Comparison of ENCODE assay signal across 8 cellular contexts in the genomic region with DNA sequence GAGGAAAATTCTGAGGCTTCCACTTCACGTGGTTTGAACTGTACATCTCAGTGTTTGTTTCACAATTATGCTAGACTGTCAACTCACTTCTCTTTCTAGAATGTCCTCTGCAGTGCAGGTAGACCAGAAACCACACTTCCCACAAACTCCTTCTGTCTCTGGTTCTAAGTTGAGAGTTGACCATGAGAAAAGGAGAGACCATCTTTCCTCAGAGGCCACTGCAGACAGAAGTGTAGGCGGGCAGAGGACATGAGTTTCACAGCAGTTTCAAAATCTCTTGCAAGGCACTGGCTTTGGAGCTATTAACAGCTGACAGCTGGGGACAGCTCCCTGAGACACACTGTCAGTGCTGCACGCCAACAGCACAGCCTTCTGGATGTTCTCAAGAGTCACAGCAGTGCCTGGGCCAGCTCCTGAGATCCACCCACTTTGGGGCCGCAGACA. TPM values are rescaled to one million over a fixed set of nuclear protein-coding genes. Genes with fewer than 3 reads are reported as not detected.
A peak's percentile ranks its signal among the peaks of the same experiment; 100 is the strongest.
DNase-seq lines count a peak whose midpoint lies in the region; ATAC-seq and TF ChIP-seq lines count a peak whose summit lies in the region.

No MANE protein-coding gene starts in this region.

- H3K9ac ChIP-seq in endodermal cell (ENCODE audit: extremely low read depth, low read length, poor library complexity, severe bottlenecking) = no peak overlapping the region

- H3K36me3 Mint-ChIP-seq in endodermal cell (ENCODE audit: low read depth) = peaks cover 14% of the 10 kb centered on the region

- H3K27me3 ChIP-seq in endodermal cell (ENCODE audit: control insufficient read depth, insufficient read depth, low read length, poor library complexity, severe bottlenecking) (no peaks in the 10 kb centered on the region), stomach (no peaks in the 10 kb centered on the region)

- no peak overlapping the region for H3K4me3 Mint-ChIP-seq in endodermal cell

- no peaks in the 10 kb centered on the region for H3K9me3 Mint-ChIP-seq in endodermal cell

- H3K27ac ChIP-seq in endodermal cell (ENCODE audit: low read depth, low read length) (no peak overlapping the region), stomach (no peak overlapping the region)

- intact Hi-C loops in stomach (cut with DNase I; ENCODE audit: low total_unique reads) = no loop called here

- 87 to 100% methylated on average over 2 to 4 of the region's 4 CpGs for WGBS in endodermal cell (ENCODE audit: insufficient coverage in 1 of 2, insufficient read length in 1 of 2), 2 experiments
- 63 to 90% (median 83%) methylated on average over 4 of the region's 4 CpGs for WGBS in stomach, 5 donors

- ATAC-seq in GM19455 (IDR thresholded peaks at IDR 0.05; ENCODE audit: unreplicated experiment) = peak; percentile 95
- peak; percentile 92 for ATAC-seq in HG03342 (IDR thresholded peaks at IDR 0.05; ENCODE audit: unreplicated experiment)

- peaks cover 31% of the 10 kb centered on the region for H3K36me3 ChIP-seq in endodermal cell (ENCODE audit: control insufficient read depth, insufficient read depth, low read length)
- H3K36me3 ChIP-seq in stomach = peaks cover 30 to 85% (median 74%) of the 10 kb centered on the region in 4 donors

- H3K27me3 Mint-ChIP-seq in endodermal cell (ENCODE audit: insufficient read depth) = no peaks in the 10 kb centered on the region

- DNase-seq in AML-193 (lab: John Stamatoyannopoulos, UW) = peak; percentile 47 to 54
- peak; percentile 54 for DNase-seq in endodermal cell
- peak; percentile 25 for DNase-seq in stomach
- no peak for DNase-seq in HK-2 (ENCODE audit: unreplicated experiment)
- DNase-seq in stimulated activated CD4-positive, alpha-beta T cell treated with anti-CD3 and anti-CD28 coated beads, Interleukin-15, amount 100 ng/mL, for 24 hours = no peak
- no peak for DNase-seq in activated CD4-positive, alpha-beta T cell treated with anti-CD3 and anti-CD28 coated beads, Interleukin-2, amount 50 U/mL, for 4 hours

- TF ChIP-seq POLR2A in stomach (IDR thresholded peaks at IDR 0.05) = no peak

- H3K4me1 ChIP-seq in endodermal cell (ENCODE audit: control insufficient read depth, insufficient read depth, low read length) (no peaks in the 10 kb centered on the region), stomach (no peaks in the 10 kb centered on the region)

- no peak overlapping the region for H3K27ac Mint-ChIP-seq in endodermal cell

- H3K4me1 Mint-ChIP-seq in endodermal cell = no peaks in the 10 kb centered on the region

- TF ChIP-seq CTCF in endodermal cell (conservative IDR thresholded peaks at IDR 0.05) (peak; percentile 28), stomach (IDR thresholded peaks at IDR 0.05) (no peak)

- H3K4me3 ChIP-seq in endodermal cell (ENCODE audit: low read length) (no peak overlapping the region), stomach (no peak overlapping the region)

- H3K9me3 ChIP-seq in endodermal cell (ENCODE audit: control insufficient read depth, low read length) (no peaks in the 10 kb centered on the region), stomach (no peaks in the 10 kb centered on the region)

- no peak for TF ChIP-seq EP300 in stomach (IDR thresholded peaks at IDR 0.05)

RNA-seq across cellular contexts. Expression of a gene that starts 55.4 kb away (rescaled TPM):
- 1 to 10 TPM; 1.3 to 3.2 TPM for total RNA-seq in endodermal cell
- 10.3 TPM for polyA plus RNA-seq in endodermal cell (2013, experiment 1 of 2)
- polyA plus RNA-seq in endodermal cell (2013, experiment 2 of 2) = 7.9 TPM
- total RNA-seq in stomach = 10 to 100 TPM in 2 of 5 donors, 1 to 10 TPM in 3; 2.2 to 16.9 (median 4.5) TPM
- polyA plus RNA-seq in stomach = 10 to 100 TPM in 1 of 3 donors, 1 to 10 TPM in 2; 2.1 to 14.8 (median 3.4) TPM

RNA-seq across cellular contexts. Expression of a gene that starts 56.2 kb away (rescaled TPM):
- total RNA-seq in endodermal cell (10 to 100 TPM; 36.6 to 41.7 TPM), stomach (10 to 100 TPM; 29.8 to 39.3 (median 31.5) TPM)
- 38.2 TPM for polyA plus RNA-seq in endodermal cell (2013, experiment 1 of 2)
- polyA plus RNA-seq in endodermal cell (2013, experiment 2 of 2) = 34.5 TPM
- 10 to 100 TPM in 2 of 3 donors, 1 to 10 TPM in 1; 8.6 to 22.9 (median 17.7) TPM for polyA plus RNA-seq in stomach

Comparison
In these comparisons a context has a peak if more than half of its experiments do, and no peak if none do; other contexts are left out.
1. DNase-seq: peak in AML-193 (2 of 2), endodermal cell (single experiment) and stomach (single experiment); none in HK-2 (single experiment), stimulated activated CD4-positive, alpha-beta T cell treated with anti-CD3 and anti-CD28 coated beads, Interleukin-15, amount 100 ng/mL, for 24 hours (single experiment) and activated CD4-positive, alpha-beta T cell treated with anti-CD3 and anti-CD28 coated beads, Interleukin-2, amount 50 U/mL, for 4 hours (0 of 2).